In the genomic region with DNA sequence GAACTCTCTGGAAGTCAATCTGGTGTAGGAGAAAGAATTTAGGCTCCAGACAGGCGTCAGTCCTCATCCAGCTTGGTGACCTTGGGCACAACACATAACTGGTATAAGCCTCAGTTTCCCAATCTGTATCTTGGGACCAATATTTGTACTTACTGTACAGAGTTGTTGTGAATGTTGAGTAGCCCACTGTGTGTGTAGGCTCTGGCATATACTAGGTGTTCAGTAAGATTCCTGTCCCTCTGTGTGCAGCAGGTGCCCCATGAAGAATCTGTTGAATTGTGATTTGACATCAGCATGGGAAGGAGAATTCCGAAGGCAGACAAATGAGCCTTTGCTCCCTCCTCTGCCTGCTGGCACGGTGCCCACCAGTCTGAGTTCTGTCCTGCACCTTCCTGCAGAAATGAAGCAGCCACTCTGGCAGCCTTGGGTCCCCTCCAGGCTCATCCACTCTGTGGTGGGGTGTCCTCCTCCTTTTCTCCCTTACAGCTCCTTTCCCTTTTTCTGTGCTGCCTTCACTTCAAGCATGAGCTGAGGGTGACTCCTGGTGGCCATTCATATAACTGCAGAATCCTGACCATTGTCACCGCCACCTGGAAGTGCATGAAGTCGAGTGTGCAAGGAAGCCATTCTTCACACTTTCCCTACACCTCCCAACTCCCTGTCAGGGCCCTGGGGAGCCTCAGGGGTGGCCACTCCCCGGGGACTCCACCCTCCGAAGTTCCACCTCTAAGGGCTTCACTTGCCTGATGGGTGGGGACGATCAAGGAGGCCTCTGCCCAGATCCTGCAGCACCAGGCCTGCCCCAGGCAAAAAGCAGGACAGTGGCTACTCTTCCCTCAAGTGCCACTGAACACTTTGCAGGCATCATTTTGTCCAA, we compare ENCODE assay signal across 1 cellular context.
TF ChIP-seq lines count a peak whose summit lies in the region.

No MANE protein-coding gene starts in this region.

TF ChIP-seq in WTC11, 78 proteins besides CTCF, POLR2A, EP300 and RAD21 (continued from another document):
- TF ChIP-seq, protein P1, sequence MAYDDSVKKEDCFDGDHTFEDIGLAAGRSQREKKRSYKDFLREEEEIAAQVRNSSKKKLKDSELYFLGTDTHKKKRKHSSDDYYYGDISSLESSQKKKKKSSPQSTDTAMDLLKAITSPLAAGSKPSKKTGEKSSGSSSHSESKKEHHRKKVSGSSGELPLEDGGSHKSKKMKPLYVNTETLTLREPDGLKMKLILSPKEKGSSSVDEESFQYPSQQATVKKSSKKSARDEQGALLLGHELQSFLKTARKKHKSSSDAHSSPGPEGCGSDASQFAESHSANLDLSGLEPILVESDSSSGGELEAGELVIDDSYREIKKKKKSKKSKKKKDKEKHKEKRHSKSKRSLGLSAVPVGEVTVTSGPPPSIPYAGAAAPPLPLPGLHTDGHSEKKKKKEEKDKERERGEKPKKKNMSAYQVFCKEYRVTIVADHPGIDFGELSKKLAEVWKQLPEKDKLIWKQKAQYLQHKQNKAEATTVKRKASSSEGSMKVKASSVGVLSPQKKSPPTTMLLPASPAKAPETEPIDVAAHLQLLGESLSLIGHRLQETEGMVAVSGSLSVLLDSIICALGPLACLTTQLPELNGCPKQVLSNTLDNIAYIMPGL (CRISPR knock-in tag; IDR thresholded peaks at IDR 0.05) = no peak
- TF ChIP-seq, protein P2, sequence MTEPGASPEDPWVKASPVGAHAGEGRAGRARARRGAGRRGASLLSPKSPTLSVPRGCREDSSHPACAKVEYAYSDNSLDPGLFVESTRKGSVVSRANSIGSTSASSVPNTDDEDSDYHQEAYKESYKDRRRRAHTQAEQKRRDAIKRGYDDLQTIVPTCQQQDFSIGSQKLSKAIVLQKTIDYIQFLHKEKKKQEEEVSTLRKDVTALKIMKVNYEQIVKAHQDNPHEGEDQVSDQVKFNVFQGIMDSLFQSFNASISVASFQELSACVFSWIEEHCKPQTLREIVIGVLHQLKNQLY (CRISPR knock-in tag; IDR thresholded peaks at IDR 0.05) = no peak
- TF ChIP-seq, protein P3, sequence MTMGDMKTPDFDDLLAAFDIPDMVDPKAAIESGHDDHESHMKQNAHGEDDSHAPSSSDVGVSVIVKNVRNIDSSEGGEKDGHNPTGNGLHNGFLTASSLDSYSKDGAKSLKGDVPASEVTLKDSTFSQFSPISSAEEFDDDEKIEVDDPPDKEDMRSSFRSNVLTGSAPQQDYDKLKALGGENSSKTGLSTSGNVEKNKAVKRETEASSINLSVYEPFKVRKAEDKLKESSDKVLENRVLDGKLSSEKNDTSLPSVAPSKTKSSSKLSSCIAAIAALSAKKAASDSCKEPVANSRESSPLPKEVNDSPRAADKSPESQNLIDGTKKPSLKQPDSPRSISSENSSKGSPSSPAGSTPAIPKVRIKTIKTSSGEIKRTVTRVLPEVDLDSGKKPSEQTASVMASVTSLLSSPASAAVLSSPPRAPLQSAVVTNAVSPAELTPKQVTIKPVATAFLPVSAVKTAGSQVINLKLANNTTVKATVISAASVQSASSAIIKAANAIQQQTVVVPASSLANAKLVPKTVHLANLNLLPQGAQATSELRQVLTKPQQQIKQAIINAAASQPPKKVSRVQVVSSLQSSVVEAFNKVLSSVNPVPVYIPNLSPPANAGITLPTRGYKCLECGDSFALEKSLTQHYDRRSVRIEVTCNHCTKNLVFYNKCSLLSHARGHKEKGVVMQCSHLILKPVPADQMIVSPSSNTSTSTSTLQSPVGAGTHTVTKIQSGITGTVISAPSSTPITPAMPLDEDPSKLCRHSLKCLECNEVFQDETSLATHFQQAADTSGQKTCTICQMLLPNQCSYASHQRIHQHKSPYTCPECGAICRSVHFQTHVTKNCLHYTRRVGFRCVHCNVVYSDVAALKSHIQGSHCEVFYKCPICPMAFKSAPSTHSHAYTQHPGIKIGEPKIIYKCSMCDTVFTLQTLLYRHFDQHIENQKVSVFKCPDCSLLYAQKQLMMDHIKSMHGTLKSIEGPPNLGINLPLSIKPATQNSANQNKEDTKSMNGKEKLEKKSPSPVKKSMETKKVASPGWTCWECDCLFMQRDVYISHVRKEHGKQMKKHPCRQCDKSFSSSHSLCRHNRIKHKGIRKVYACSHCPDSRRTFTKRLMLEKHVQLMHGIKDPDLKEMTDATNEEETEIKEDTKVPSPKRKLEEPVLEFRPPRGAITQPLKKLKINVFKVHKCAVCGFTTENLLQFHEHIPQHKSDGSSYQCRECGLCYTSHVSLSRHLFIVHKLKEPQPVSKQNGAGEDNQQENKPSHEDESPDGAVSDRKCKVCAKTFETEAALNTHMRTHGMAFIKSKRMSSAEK (CRISPR knock-in tag; IDR thresholded peaks at IDR 0.05; ENCODE audit: borderline replicate concordance) = no peak
- TF ChIP-seq NR2C2 (CRISPR knock-in tag; IDR thresholded peaks at IDR 0.05) (no peak), ZNF121 (CRISPR knock-in tag; IDR thresholded peaks at IDR 0.05) (no peak), IRF2 (CRISPR knock-in tag; IDR thresholded peaks at IDR 0.05; ENCODE audit: borderline replicate concordance, low read depth) (no peak), ZNF423 (CRISPR knock-in tag; IDR thresholded peaks at IDR 0.05) (peak; percentile 44), EMX1 (CRISPR knock-in tag; IDR thresholded peaks at IDR 0.05) (no peak), NFATC4 (CRISPR knock-in tag; IDR thresholded peaks at IDR 0.05) (no peak), ZNF416 (CRISPR knock-in tag; IDR thresholded peaks at IDR 0.05) (no peak)
- TF ChIP-seq, protein P4, sequence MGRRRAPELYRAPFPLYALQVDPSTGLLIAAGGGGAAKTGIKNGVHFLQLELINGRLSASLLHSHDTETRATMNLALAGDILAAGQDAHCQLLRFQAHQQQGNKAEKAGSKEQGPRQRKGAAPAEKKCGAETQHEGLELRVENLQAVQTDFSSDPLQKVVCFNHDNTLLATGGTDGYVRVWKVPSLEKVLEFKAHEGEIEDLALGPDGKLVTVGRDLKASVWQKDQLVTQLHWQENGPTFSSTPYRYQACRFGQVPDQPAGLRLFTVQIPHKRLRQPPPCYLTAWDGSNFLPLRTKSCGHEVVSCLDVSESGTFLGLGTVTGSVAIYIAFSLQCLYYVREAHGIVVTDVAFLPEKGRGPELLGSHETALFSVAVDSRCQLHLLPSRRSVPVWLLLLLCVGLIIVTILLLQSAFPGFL (CRISPR knock-in tag; IDR thresholded peaks at IDR 0.05; ENCODE audit: borderline replicate concordance) = no peak
